In genomic region chr15:40108061-40108854, GRCh38 we compare ENCODE assay signal across 8 cellular contexts. TPM values are rescaled to one million over a fixed set of nuclear protein-coding genes. Genes with fewer than 3 reads are reported as not detected.
DNase-seq lines count a peak whose midpoint lies in the region; ATAC-seq, FAIRE-seq and TF ChIP-seq lines count a peak whose summit lies in the region.

No MANE protein-coding gene starts in this region.

- no peak for FAIRE-seq in keratinocyte (lab: Jason Lieb, UNC)

- H3K9me3 ChIP-seq in body of pancreas (no peaks in the 10 kb centered on the region), keratinocyte (ENCODE audit: control insufficient read depth, low read depth, low read length) (no peaks in the 10 kb centered on the region)

- H2AFZ ChIP-seq in keratinocyte (ENCODE audit: control insufficient read depth, low read length), result peak overlapping the region; percentile 50

- 0 to 2% methylated on average over 19 to 46 of the region's 47 CpGs for WGBS in body of pancreas, 2 donors

- H4K20me1 ChIP-seq in keratinocyte (ENCODE audit: control insufficient read depth, extremely low read depth, insufficient read depth, low read length), result peaks cover 7% of the 10 kb centered on the region

- H3K79me2 ChIP-seq in keratinocyte (ENCODE audit: control insufficient read depth, insufficient read depth, low read length), result no peaks in the 10 kb centered on the region

- H3K4me1 ChIP-seq in body of pancreas (peaks cover 59% of the 10 kb centered on the region), keratinocyte (ENCODE audit: control insufficient read depth, extremely low read depth, insufficient read depth, low read length) (peaks cover 47% of the 10 kb centered on the region)

- peak overlapping the region; percentile 97 for H3K4me2 ChIP-seq in keratinocyte (ENCODE audit: control insufficient read depth, extremely low read depth, insufficient read depth, low read depth, low read length)

- peaks cover 4% of the 10 kb centered on the region for H3K9me1 ChIP-seq in keratinocyte (ENCODE audit: control insufficient read depth, extremely low read depth, insufficient read depth, low read length)

- intact Hi-C loops in body of pancreas (cut with DNase I), result no loop called here

- peak overlapping the region; percentile 84 to 97 (median 93) for H3K27ac ChIP-seq in body of pancreas
- H3K27ac ChIP-seq in keratinocyte (ENCODE audit: control insufficient read depth, insufficient read depth, low read length), result no peak overlapping the region

- H3K36me3 ChIP-seq in body of pancreas (replicated peaks in 1 of 2; ENCODE audit: insufficient read depth in 1 of 2, low read depth in 2 of 2) (no peaks in the 10 kb centered on the region), keratinocyte (ENCODE audit: control insufficient read depth in 2 of 2, extremely low read depth in 1 of 2, insufficient read depth in 2 of 2, low read length in 2 of 2) (no peaks in the 10 kb centered on the region)

- peak; percentile 37 for DNase-seq in activated CD4-positive, alpha-beta T cell treated with anti-CD3 and anti-CD28 coated beads for 48 hours
- DNase-seq in activated CD4-positive, alpha-beta T cell treated with anti-CD3 and anti-CD28 coated beads for 1 hour, result no peak
- DNase-seq in LNCaP clone FGC (ENCODE audit: low read depth) (no peak), body of pancreas (peak; percentile 72 to 85 (median 76)), keratinocyte (ENCODE audit: low read depth, low spot score) (no peak)
- peak; percentile 45 for DNase-seq in stimulated activated CD8-positive, alpha-beta memory T cell treated with anti-CD3 and anti-CD28 coated beads, Interleukin-4, amount 100 ng/mL, for 48 hours

- peak overlapping the region; percentile 58 for H3K9ac ChIP-seq in keratinocyte (ENCODE audit: control insufficient read depth, extremely low read depth, insufficient read depth, low read length)

- dilution Hi-C loops in keratinocyte (cut with MboI; ENCODE audit: extremely low pct_ligation_motif_present, low sequenced_read_pairs), result no loop called here

- H3K27me3 ChIP-seq in body of pancreas (no peaks in the 10 kb centered on the region), keratinocyte (ENCODE audit: control insufficient read depth, extremely low read depth, insufficient read depth, low read length) (peaks cover 9% of the 10 kb centered on the region)

- TF ChIP-seq CTCF in LNCaP clone FGC (IDR thresholded peaks at IDR 0.05; ENCODE audit: control insufficient read depth, extremely low read depth, insufficient read depth) (no peak), body of pancreas (IDR thresholded peaks at IDR 0.05) (no peak), keratinocyte (optimal IDR thresholded peaks at IDR 0.05 in 1 of 3, IDR thresholded peaks at IDR 0.05 in 1 of 3, conservative IDR thresholded peaks at IDR 0.05 in 1 of 3; ENCODE audit: extremely low read depth in 1 of 3, insufficient read depth in 2 of 3, low read length in 3 of 3) (no peak)

- peak in 2 of 3 donors; percentile 59 to 86 for TF ChIP-seq POLR2A in body of pancreas (IDR thresholded peaks at IDR 0.05)

- H3K4me3 ChIP-seq in LNCaP clone FGC (ENCODE audit: low read depth, low read length), result peak overlapping the region; percentile 71
- peak overlapping the region; percentile 5 to 46 for H3K4me3 ChIP-seq in body of pancreas
- peak overlapping the region; percentile 50 to 72 (median 72) for H3K4me3 ChIP-seq in keratinocyte (ENCODE audit: control insufficient read depth in 2 of 3, extremely low read depth in 1 of 3, insufficient read depth in 2 of 3, low read depth in 1 of 3, low read length in 3 of 3)

- ATAC-seq in body of pancreas (peak; percentile 4), HG02970 (IDR thresholded peaks at IDR 0.05; ENCODE audit: low FRiP score, unreplicated experiment) (no peak), HG03342 (IDR thresholded peaks at IDR 0.05; ENCODE audit: unreplicated experiment) (no peak)

RNA-seq across cellular contexts. Expression of gene BMF, which starts 0.4 kb away (rescaled TPM):
- total RNA-seq in body of pancreas, result 10 to 100 TPM in 1 of 2 donors, 1 to 10 TPM in 1; 4.3 to 16.1 TPM
- 0.05 to 0.30 TPM (median 0.13 TPM) in 3 replicates for polyA plus RNA-seq in keratinocyte
- 0.07 TPM for polyA plus RNA-seq in keratinocyte (2011; ENCODE audit: low read depth)
- 0.04 and 0.12 TPM in 2 replicates for polyA plus RNA-seq in keratinocyte (2011; cell fraction: cytosol; rRNA removed)
- polyA plus RNA-seq in keratinocyte (2011; cell fraction: nucleus; rRNA removed), result 0.15 and 0.72 TPM in 2 replicates
- polyA plus RNA-seq in keratinocyte (2012; ENCODE audit: low replicate concordance), result 0.02 and 0.24 TPM in 2 replicates
- polyA minus RNA-seq in keratinocyte, result 0.16 to 0.36 TPM (median 0.16 TPM) in 3 replicates
- polyA minus RNA-seq in keratinocyte (2011; cell fraction: cytosol; rRNA and poly(A)+ RNA removed), result not detected
- 0.32 and 1.0 TPM in 2 replicates for polyA minus RNA-seq in keratinocyte (2011; cell fraction: nucleus; rRNA and poly(A)+ RNA removed)

RNA-seq across cellular contexts. Expression of gene BUB1B, which starts 52.6 kb away (rescaled TPM):
- total RNA-seq in body of pancreas, result not detected
- 3.3 to 19.7 TPM (median 9.3 TPM) in 3 replicates for polyA plus RNA-seq in keratinocyte
- polyA plus RNA-seq in keratinocyte (2011; ENCODE audit: low read depth), result 1.1 TPM
- polyA plus RNA-seq in keratinocyte (2011; cell fraction: cytosol; rRNA removed), result 2.3 and 4.5 TPM in 2 replicates
- 9.9 and 10.8 TPM in 2 replicates for polyA plus RNA-seq in keratinocyte (2011; cell fraction: nucleus; rRNA removed)
- polyA plus RNA-seq in keratinocyte (2012; ENCODE audit: low replicate concordance), result 0.27 and 8.8 TPM in 2 replicates
- 1.7 to 11.2 TPM (median 9.2 TPM) in 3 replicates for polyA minus RNA-seq in keratinocyte
- 8.4 TPM for polyA minus RNA-seq in keratinocyte (2011; cell fraction: cytosol; rRNA and poly(A)+ RNA removed)
- 2.7 and 6.0 TPM in 2 replicates for polyA minus RNA-seq in keratinocyte (2011; cell fraction: nucleus; rRNA and poly(A)+ RNA removed)

Comparison
In these comparisons a context has a peak if more than half of its experiments do, and no peak if none do; other contexts are left out.
1. DNase-seq: peak in activated CD4-positive, alpha-beta T cell treated with anti-CD3 and anti-CD28 coated beads for 48 hours (single experiment), body of pancreas (4 of 4) and stimulated activated CD8-positive, alpha-beta memory T cell treated with anti-CD3 and anti-CD28 coated beads, Interleukin-4, amount 100 ng/mL, for 48 hours (single experiment); none in activated CD4-positive, alpha-beta T cell treated with anti-CD3 and anti-CD28 coated beads for 1 hour (single experiment), LNCaP clone FGC (single experiment) and keratinocyte (single experiment).
2. Peak in every context shown above with its lines, with median percentiles within 50 percentile points of each other: H3K4me3 ChIP-seq.